ENCODE assay signal across 18 cellular contexts in genomic region chr15:88219623-88220022, GRCh38. TPM values are rescaled to one million over a fixed set of nuclear protein-coding genes. Genes with fewer than 3 reads are reported as not detected.
A peak's percentile ranks its signal among the peaks of the same experiment; 100 is the strongest.
DNase-seq lines count a peak whose midpoint lies in the region; ATAC-seq and TF ChIP-seq lines count a peak whose summit lies in the region.
"Had no signal": no experiment of that assay in that cellular context is flagged by ENCODE, and none has a peak within 500 bp of the region (broad histone marks: within the 10 kb centered on the region; RNA-seq: fewer than 3 reads in every experiment).

No MANE protein-coding gene starts in this region.

- no peaks in the 10 kb centered on the region for H3K4me1 ChIP-seq in H9 (ENCODE audit: insufficient read depth, low read length)

- no peak overlapping the region for H4K5ac ChIP-seq in H9 (ENCODE audit: insufficient read length, low read depth, low read length)

- no peaks in the 10 kb centered on the region for H4K20me1 ChIP-seq in H9 (ENCODE audit: control insufficient read depth, insufficient read depth, insufficient read length)

- H3K14ac ChIP-seq in H9 (ENCODE audit: insufficient read depth, low read length) = no peak overlapping the region

- H3T11ph ChIP-seq in H9 (ENCODE audit: low read length) = no peak overlapping the region

- no peaks in the 10 kb centered on the region for H3K79me1 ChIP-seq in H9 (ENCODE audit: insufficient read depth, low read depth, low read length, poor library complexity, severe bottlenecking)

- H3K36me3 Mint-ChIP-seq in T-helper 2 cell treated with Interferon-gamma antibody and Interleukin-4, amounts not matched to agents 5 μg/mL and 100 μg/mL, for 36 hours (ENCODE audit: low read depth) = no peaks in the 10 kb centered on the region
- no peaks in the 10 kb centered on the region for H3K36me3 Mint-ChIP-seq in H9 (ENCODE audit: insufficient read depth in 1 of 3, low read depth in 3 of 3)
- H3K36me3 Mint-ChIP-seq: CD14-positive monocyte; CD8-positive, alpha-beta T cell; IgD-negative memory B cell had no signal

- H2BK12ac ChIP-seq in H9 (ENCODE audit: insufficient read length, low read depth, low read length) = no peak overlapping the region

- H3K4me2 ChIP-seq in H9 (ENCODE audit: insufficient read depth, insufficient read length, low read length) = no peak overlapping the region
- H3K4me2 ChIP-seq: GM23338 had no signal

- H2BK5ac ChIP-seq in H9 (ENCODE audit: insufficient read length, low read length) = no peak overlapping the region

- H2AK5ac ChIP-seq in H9 (ENCODE audit: insufficient read length, low read length) = no peak overlapping the region

- DNase-seq in T-helper 2 cell treated with Interferon-gamma antibody and Interleukin-4, amounts not matched to agents 5 μg/mL and 100 μg/mL, for 36 hours (ENCODE audit: low spot score) = peak; percentile 4
- DNase-seq in T-helper 2 cell = no peak
- no peak for DNase-seq in sciatic nerve (ENCODE audit: low spot score)
- no peak for DNase-seq in inferior parietal cortex (ENCODE audit: extremely low spot score)
- DNase-seq in NCI-H187 (lab: John Stamatoyannopoulos, UW) = no peak
- DNase-seq in H9 = no peak
- DNase-seq: CD8-positive, alpha-beta T cell; COR-L47; DND-41; GF-D8; H7 had no signal

- peak; percentile 33 for ATAC-seq in sciatic nerve
- no peak for ATAC-seq in GM21447 (IDR thresholded peaks at IDR 0.05; ENCODE audit: unreplicated experiment)
- ATAC-seq: CD8-positive, alpha-beta T cell; GM23338 had no signal

- no peak overlapping the region for H3K4me3 Mint-ChIP-seq in T-helper 2 cell treated with Interferon-gamma antibody and Interleukin-4, amounts not matched to agents 5 μg/mL and 100 μg/mL, for 36 hours
- no peak overlapping the region for H3K4me3 Mint-ChIP-seq in H9
- H3K4me3 Mint-ChIP-seq: CD14-positive monocyte; CD8-positive, alpha-beta T cell; GM23338; IgD-negative memory B cell had no signal

- H3K23ac ChIP-seq in H9 (ENCODE audit: insufficient read length, low read depth, low read length) = no peak overlapping the region

- H3K79me2 ChIP-seq in H9 (ENCODE audit: insufficient read depth, low read length) = no peaks in the 10 kb centered on the region

- H3K27me3 ChIP-seq in layer of hippocampus (ENCODE audit: control insufficient read depth, insufficient read depth, low read length) (no peaks in the 10 kb centered on the region), H9 (ENCODE audit: insufficient read depth, low read length) (no peaks in the 10 kb centered on the region)

- H4K91ac ChIP-seq in H9 (ENCODE audit: insufficient read length, low read depth, low read length) = no peak overlapping the region

- H3K27me3 Mint-ChIP-seq in T-helper 2 cell treated with Interferon-gamma antibody and Interleukin-4, amounts not matched to agents 5 μg/mL and 100 μg/mL, for 36 hours (ENCODE audit: low read depth) = no peaks in the 10 kb centered on the region
- peaks cover 3% of the 10 kb centered on the region for H3K27me3 Mint-ChIP-seq in H9 (ENCODE audit: low read depth)

- H2BK120ac ChIP-seq in H9 (ENCODE audit: low read depth, low read length, poor library complexity, severe bottlenecking) = no peak overlapping the region

- H3K9ac ChIP-seq in H9 (ENCODE audit: extremely low read depth, insufficient read length, low read length) = no peak overlapping the region

- H2BK20ac ChIP-seq in H9 (ENCODE audit: low read depth, low read length, poor library complexity, severe bottlenecking) = no peak overlapping the region

- H4K8ac ChIP-seq in H9 (replicated peaks; ENCODE audit: insufficient read length, low read depth, low read length) = no peak overlapping the region

- H3K9me3 Mint-ChIP-seq in T-helper 2 cell treated with Interferon-gamma antibody and Interleukin-4, amounts not matched to agents 5 μg/mL and 100 μg/mL, for 36 hours = no peaks in the 10 kb centered on the region
- H3K9me3 Mint-ChIP-seq in H9 = peaks cover 0 to 4% of the 10 kb centered on the region in 2 experiments; a peak in 2 of 5 replicates
- H3K9me3 Mint-ChIP-seq: CD8-positive, alpha-beta T cell; GM23338 had no signal

- no peak for TF ChIP-seq CTCF in H9 (conservative IDR thresholded peaks at IDR 0.05)

- no peak overlapping the region for H3K27ac Mint-ChIP-seq in T-helper 2 cell treated with Interferon-gamma antibody and Interleukin-4, amounts not matched to agents 5 μg/mL and 100 μg/mL, for 36 hours
- no peak overlapping the region; a peak in 1 of 7 replicates for H3K27ac Mint-ChIP-seq in H9
- H3K27ac Mint-ChIP-seq: CD14-positive monocyte; CD8-positive, alpha-beta T cell; GM23338; IgD-negative memory B cell had no signal

- H2AFZ ChIP-seq in H9 (ENCODE audit: low read length) = no peak overlapping the region
- H2AFZ ChIP-seq: GM23338 had no signal

- no peak overlapping the region for H3K56ac ChIP-seq in H9 (ENCODE audit: insufficient read length, low read depth, low read length)

- no CpG with 5 or more reads among the region's 3 CpGs for WGBS in H9 (ENCODE audit: extremely low coverage, insufficient read length, low lambda C conversion rate)

- H3K18ac ChIP-seq in H9 (ENCODE audit: insufficient read length, low read depth, low read length) = no peak overlapping the region

- no peaks in the 10 kb centered on the region for H3K4me1 Mint-ChIP-seq in T-helper 2 cell treated with Interferon-gamma antibody and Interleukin-4, amounts not matched to agents 5 μg/mL and 100 μg/mL, for 36 hours (ENCODE audit: low read depth)
- peaks cover 8 to 11% of the 10 kb centered on the region in 2 experiments for H3K4me1 Mint-ChIP-seq in H9
- H3K4me1 Mint-ChIP-seq: CD14-positive monocyte had no signal

- no peaks in the 10 kb centered on the region for H3K9me3 ChIP-seq in H9 (ENCODE audit: control insufficient read depth, low read depth, low read length)

- H2BK15ac ChIP-seq in H9 (ENCODE audit: low read depth, low read length) = no peak overlapping the region

- H3K27ac ChIP-seq in layer of hippocampus (ENCODE audit: low read depth, low read length) (peak overlapping the region; percentile 33), H9 (ENCODE audit: insufficient read length, low read depth, low read length) (no peak overlapping the region)
- H3K27ac ChIP-seq: 22Rv1 had no signal

- no peaks in the 10 kb centered on the region for H3K23me2 ChIP-seq in H9 (ENCODE audit: insufficient read length, low read depth, low read length, poor library complexity, severe bottlenecking)

- intact Hi-C loops in sciatic nerve (cut with DNase I) = no loop called here

- H3K4ac ChIP-seq in H9 (ENCODE audit: low read depth, low read length) = no peak overlapping the region

RNA-seq across cellular contexts. Expression of gene NTRK3, which starts 36.9 kb away (rescaled TPM):
- total RNA-seq in sciatic nerve (28.4 TPM), H9 (2021) (2.4 and 2.5 TPM in 2 replicates)
- total RNA-seq: A673; CD8-positive, alpha-beta T cell had no signal
